In the genomic region with DNA sequence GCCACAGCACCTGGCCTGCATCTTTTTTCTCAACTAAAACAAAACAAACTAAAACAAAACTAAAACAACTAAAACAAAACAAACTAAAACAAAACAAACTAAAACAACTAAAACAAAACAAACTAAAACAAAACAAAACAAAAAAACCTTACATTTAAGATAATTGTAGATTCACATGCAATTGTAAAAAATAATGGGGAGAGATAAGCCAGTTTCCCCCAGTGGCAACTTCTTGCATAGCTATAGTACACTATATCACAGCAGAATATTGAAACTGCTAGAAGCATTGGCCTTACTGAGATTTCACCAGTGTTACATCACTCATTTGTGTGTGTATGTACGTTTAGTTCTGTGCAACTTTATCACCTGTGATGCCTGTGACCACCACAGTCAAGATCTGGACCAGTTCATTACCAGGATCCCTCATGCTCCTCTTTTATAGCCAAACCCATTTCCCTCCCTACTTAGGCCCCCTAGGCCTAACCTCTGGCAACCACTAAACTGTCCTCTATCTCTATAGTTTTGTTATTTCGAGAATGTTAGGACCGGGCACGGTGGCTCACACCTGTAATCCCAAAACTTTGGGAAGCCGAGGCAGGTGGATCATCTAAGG, we compare ENCODE assay signal across 12 cellular contexts. TPM values are rescaled to one million over a fixed set of nuclear protein-coding genes. Genes with fewer than 3 reads are reported as not detected.
DNase-seq lines count a peak whose midpoint lies in the region; ATAC-seq and TF ChIP-seq lines count a peak whose summit lies in the region.
"Had no signal": no experiment of that assay in that cellular context is flagged by ENCODE, and none has a peak within 500 bp of the region (broad histone marks: within the 10 kb centered on the region; RNA-seq: fewer than 3 reads in every experiment).

No MANE protein-coding gene starts in this region.

- H4K8ac ChIP-seq in neuronal stem cell (ENCODE audit: low read depth, low read length): no peak overlapping the region

- no peak overlapping the region for H3K27ac ChIP-seq in liver (ENCODE audit: low read depth in 1 of 2, low read length in 2 of 2)
- H3K27ac ChIP-seq in neuronal stem cell (replicated peaks; ENCODE audit: low read length): no peak overlapping the region
- H3K27ac ChIP-seq: hepatocyte, thoracic aorta had no signal

- H3K36me3 ChIP-seq in liver (ENCODE audit: control insufficient read depth in 4 of 4, insufficient read depth in 3 of 4, low read depth in 1 of 4, low read length in 3 of 4): peaks cover 0 to 5% (median 1%) of the 10 kb centered on the region in 4 donors
- peaks cover 4 to 13% of the 10 kb centered on the region in 2 donors for H3K36me3 ChIP-seq in neuronal stem cell (replicated peaks in 1 of 2; ENCODE audit: control insufficient read depth in 2 of 2, insufficient read depth in 2 of 2, low read length in 2 of 2)

- no peak overlapping the region for H2AK5ac ChIP-seq in neuronal stem cell (ENCODE audit: low read depth, low read length)

- H3K14ac ChIP-seq in neuronal stem cell (ENCODE audit: low read length): no peak overlapping the region

- peaks cover 9% of the 10 kb centered on the region; the same call in 1 of the 2 replicates for H3K27me3 Mint-ChIP-seq in HFFc6 (ENCODE audit: insufficient read depth)
- H3K27me3 Mint-ChIP-seq in activated CD8-positive, alpha-beta T cell treated with anti-CD3 and anti-CD28 coated beads for 36 hours: no peaks in the 10 kb centered on the region

- no peak overlapping the region for H3K18ac ChIP-seq in neuronal stem cell (ENCODE audit: low read length)

- no peak overlapping the region for H3K4me3 Mint-ChIP-seq in HFFc6
- H3K4me3 Mint-ChIP-seq in activated CD8-positive, alpha-beta T cell treated with anti-CD3 and anti-CD28 coated beads for 36 hours: no peak overlapping the region

- H2AFZ ChIP-seq in neuronal stem cell (ENCODE audit: low read length): no peak overlapping the region
- H2AFZ ChIP-seq: hepatocyte had no signal

- H3K4me3 ChIP-seq in liver (ENCODE audit: low read depth in 1 of 3, low read length in 3 of 3): no peak overlapping the region
- no peak overlapping the region for H3K4me3 ChIP-seq in neuronal stem cell (ENCODE audit: low read length in 2 of 2)
- H3K4me3 ChIP-seq: hepatocyte, thoracic aorta had no signal

- WGBS in liver: 89% methylated on average over 5 of the region's 5 CpGs
- no CpG with 5 or more reads among the region's 5 CpGs for WGBS in neuronal stem cell (ENCODE audit: extremely low coverage in 2 of 2, insufficient read length in 2 of 2, insufficient replicate concordance in 1 of 2), 2 donors

- POLR2A ChIA-PET in activated CD8-positive, alpha-beta T cell treated with anti-CD3 and anti-CD28 coated beads for 36 hours (lab: Charles Lee): interaction anchor here (0.7 to 20.5 kb wide), 2 partner anchors 21 to 26 kb away, joined by 3 to 332 read pairs; a partner anchor contains a TSS

- no peak overlapping the region for H2BK120ac ChIP-seq in neuronal stem cell (ENCODE audit: low read depth, low read length)

- H3K9ac ChIP-seq in liver (ENCODE audit: low read depth in 1 of 2, low read length in 2 of 2): no peak overlapping the region
- no peak overlapping the region for H3K9ac ChIP-seq in neuronal stem cell (ENCODE audit: low read depth, low read length, poor library complexity)

- H2BK5ac ChIP-seq in neuronal stem cell (ENCODE audit: low read length): no peak overlapping the region

- no peak overlapping the region for H4K91ac ChIP-seq in neuronal stem cell (ENCODE audit: low read depth, low read length, poor library complexity)

- peak in 1 of 2 donors; percentile 27 for TF ChIP-seq RAD21 in liver (IDR thresholded peaks at IDR 0.05)

- CTCF ChIA-PET in activated CD8-positive, alpha-beta T cell treated with anti-CD3 and anti-CD28 coated beads for 36 hours (lab: Charles Lee): interaction anchor here (0.8 to 1.8 kb wide), 4 partner anchors 10 to 82 kb away, joined by 3 to 6 read pairs (median 6); no protein-coding TSS in a partner anchor

- intact Hi-C loops in activated CD8-positive, alpha-beta T cell treated with anti-CD3 and anti-CD28 coated beads for 36 hours (cut with micrococcal nuclease): no loop called here

- H3K4me1 Mint-ChIP-seq in HFFc6 (ENCODE audit: low read depth): peaks cover 12% of the 10 kb centered on the region; the same call in 1 of the 2 replicates
- peaks cover 3% of the 10 kb centered on the region for H3K4me1 Mint-ChIP-seq in activated CD8-positive, alpha-beta T cell treated with anti-CD3 and anti-CD28 coated beads for 36 hours (ENCODE audit: low read depth)

- DNase-seq in DMS53 (lab: John Stamatoyannopoulos, UW) (peak; percentile 57), HFFc6 (no peak), SKM-1 (lab: John Stamatoyannopoulos, UW; ENCODE audit: unreplicated experiment) (no peak), dedifferentiated amniotic fluid mesenchymal stem cell (ENCODE audit: extremely low spot score) (no peak), neuronal stem cell (ENCODE audit: low spot score) (no peak)
- no peak for DNase-seq in activated CD8-positive, alpha-beta T cell treated with anti-CD3 and anti-CD28 coated beads for 36 hours
- DNase-seq: NCI-H1694 treated with DMSO at 0.1 percent for 48 hours, SHP77 had no signal

- H3K4me2 ChIP-seq in neuronal stem cell (ENCODE audit: insufficient read depth, low read length, poor library complexity, severe bottlenecking): no peak overlapping the region
- H3K4me2 ChIP-seq: hepatocyte had no signal

- H3K27me3 ChIP-seq in liver (ENCODE audit: control insufficient read depth in 4 of 4, insufficient read depth in 4 of 4, low read length in 3 of 4) (no peaks in the 10 kb centered on the region), neuronal stem cell (ENCODE audit: control insufficient read depth in 3 of 3, insufficient read depth in 3 of 3, low read depth in 1 of 3, low read length in 3 of 3) (no peaks in the 10 kb centered on the region)
- H3K27me3 ChIP-seq: hepatocyte had no signal

- no peak overlapping the region for H2BK12ac ChIP-seq in neuronal stem cell (ENCODE audit: low read length)

- H3K9me3 ChIP-seq in liver (ENCODE audit: control insufficient read depth in 4 of 4, low read length in 3 of 4) (no peaks in the 10 kb centered on the region), neuronal stem cell (replicated peaks in 1 of 2; ENCODE audit: control insufficient read depth in 2 of 2, insufficient read depth in 1 of 2, low read depth in 1 of 2, low read length in 2 of 2) (no peaks in the 10 kb centered on the region)
- H3K9me3 ChIP-seq: thoracic aorta had no signal

- no peak overlapping the region for H3K23ac ChIP-seq in neuronal stem cell (ENCODE audit: low read depth, low read length, poor library complexity)

- no peaks in the 10 kb centered on the region for H3K79me1 ChIP-seq in neuronal stem cell (ENCODE audit: low read depth, low read length)

- H3K9me3 Mint-ChIP-seq in HFFc6: no peaks in the 10 kb centered on the region
- no peaks in the 10 kb centered on the region for H3K9me3 Mint-ChIP-seq in activated CD8-positive, alpha-beta T cell treated with anti-CD3 and anti-CD28 coated beads for 36 hours

- ATAC-seq in activated CD8-positive, alpha-beta T cell treated with anti-CD3 and anti-CD28 coated beads for 36 hours: peak; percentile 70
- ATAC-seq in HG02852 (IDR thresholded peaks at IDR 0.05; ENCODE audit: unreplicated experiment): no peak

- H2BK15ac ChIP-seq in neuronal stem cell (ENCODE audit: low read length): no peak overlapping the region

- TF ChIP-seq CTCF in HFFc6 (IDR thresholded peaks at IDR 0.05): peak; percentile 55
- TF ChIP-seq CTCF in activated CD8-positive, alpha-beta T cell treated with anti-CD3 and anti-CD28 coated beads for 36 hours (IDR thresholded peaks at IDR 0.05): peak; percentile 24
- TF ChIP-seq CTCF in liver (IDR thresholded peaks at IDR 0.05; ENCODE audit: low read depth, low read length, missing input control): peak; percentile 5

- 0 out of 2 replicates have a peak, but pooled peaks cover 3% of the 10 kb centered on the region for H3K36me3 Mint-ChIP-seq in HFFc6 (ENCODE audit: low read depth)
- peaks cover 4% of the 10 kb centered on the region for H3K36me3 Mint-ChIP-seq in activated CD8-positive, alpha-beta T cell treated with anti-CD3 and anti-CD28 coated beads for 36 hours (ENCODE audit: low read depth)

- H3K27ac Mint-ChIP-seq in HFFc6: no peak overlapping the region
- H3K27ac Mint-ChIP-seq in activated CD8-positive, alpha-beta T cell treated with anti-CD3 and anti-CD28 coated beads for 36 hours: peak overlapping the region; percentile 70

- H3K4me1 ChIP-seq in liver (ENCODE audit: control insufficient read depth in 4 of 4, insufficient read depth in 4 of 4, low read length in 3 of 4) (no peaks in the 10 kb centered on the region), neuronal stem cell (ENCODE audit: control insufficient read depth in 2 of 2, insufficient read depth in 1 of 2, low read depth in 1 of 2, low read length in 2 of 2) (peaks cover 0 to 4% of the 10 kb centered on the region in 2 donors)

- no peak overlapping the region for H3K4ac ChIP-seq in neuronal stem cell (ENCODE audit: low read length)

TF ChIP-seq in liver, 16 proteins besides CTCF, POLR2A, EP300 and RAD21:
- TF ChIP-seq TAF1 (conservative IDR thresholded peaks at IDR 0.05) (no peak), GABPA (IDR thresholded peaks at IDR 0.05 in 1 of 2, conservative IDR thresholded peaks at IDR 0.05 in 1 of 2) (no peak)

RNA-seq across cellular contexts. Expression of a gene that starts 9.3 kb away (rescaled TPM):
- not detected for total RNA-seq in HFFc6 (2021; fragmentation: NEBNext Ultra II Directional; extraction: Animal tissue kit (Norgen Biotek cat#: 25700))
- total RNA-seq in activated CD8-positive, alpha-beta T cell treated with anti-CD3 and anti-CD28 coated beads for 36 hours: not detected
- total RNA-seq in liver: not detected
- not detected for polyA plus RNA-seq in liver
- not detected for polyA plus RNA-seq in neuronal stem cell (2013, experiment 1 of 2)
- not detected for polyA plus RNA-seq in neuronal stem cell (2013, experiment 2 of 2)
- total RNA-seq: thoracic aorta had no signal

RNA-seq across cellular contexts. Expression of a gene that starts 28.3 kb away (rescaled TPM):
- total RNA-seq in HFFc6 (2021; fragmentation: NEBNext Ultra II Directional; extraction: Animal tissue kit (Norgen Biotek cat#: 25700)): 100 to 1,000 TPM; 133 to 164 (median 159) TPM
- 100 to 1,000 TPM; 442 to 445 TPM for total RNA-seq in activated CD8-positive, alpha-beta T cell treated with anti-CD3 and anti-CD28 coated beads for 36 hours
- total RNA-seq in liver: 100 to 1,000 TPM; 116 to 150 TPM
- 100 to 1,000 TPM in 1 of 2 donors, 10 to 100 TPM in 1; 64.5 to 109 TPM for polyA plus RNA-seq in liver
- 114 TPM for polyA plus RNA-seq in neuronal stem cell (2013, experiment 1 of 2)
- 114 TPM for polyA plus RNA-seq in neuronal stem cell (2013, experiment 2 of 2)

RNA-seq across cellular contexts. Expression of a gene that starts 56.2 kb away (rescaled TPM):
- 1 to 10 TPM; 1.6 to 4.2 (median 2.5) TPM for total RNA-seq in HFFc6 (2021; fragmentation: NEBNext Ultra II Directional; extraction: Animal tissue kit (Norgen Biotek cat#: 25700))
- total RNA-seq in activated CD8-positive, alpha-beta T cell treated with anti-CD3 and anti-CD28 coated beads for 36 hours: 1 to 10 TPM; 1.4 to 1.9 TPM
- total RNA-seq in liver: 1 to 10 TPM; 1.5 to 4.8 TPM
- polyA plus RNA-seq in liver: 1 to 10 TPM; 1.3 to 2.3 TPM
- polyA plus RNA-seq in neuronal stem cell (2013, experiment 1 of 2): 3.7 TPM
- polyA plus RNA-seq in neuronal stem cell (2013, experiment 2 of 2): 3.3 TPM

Comparison
In these comparisons a context has a peak if more than half of its experiments do, and no peak if none do; other contexts are left out.
1. CTCF ChIP-seq: peak in every context shown above with its lines; median percentile 55 in HFFc6; 24 in activated CD8-positive, alpha-beta T cell treated with anti-CD3 and anti-CD28 coated beads for 36 hours; 5 in liver.